In the genomic region with DNA sequence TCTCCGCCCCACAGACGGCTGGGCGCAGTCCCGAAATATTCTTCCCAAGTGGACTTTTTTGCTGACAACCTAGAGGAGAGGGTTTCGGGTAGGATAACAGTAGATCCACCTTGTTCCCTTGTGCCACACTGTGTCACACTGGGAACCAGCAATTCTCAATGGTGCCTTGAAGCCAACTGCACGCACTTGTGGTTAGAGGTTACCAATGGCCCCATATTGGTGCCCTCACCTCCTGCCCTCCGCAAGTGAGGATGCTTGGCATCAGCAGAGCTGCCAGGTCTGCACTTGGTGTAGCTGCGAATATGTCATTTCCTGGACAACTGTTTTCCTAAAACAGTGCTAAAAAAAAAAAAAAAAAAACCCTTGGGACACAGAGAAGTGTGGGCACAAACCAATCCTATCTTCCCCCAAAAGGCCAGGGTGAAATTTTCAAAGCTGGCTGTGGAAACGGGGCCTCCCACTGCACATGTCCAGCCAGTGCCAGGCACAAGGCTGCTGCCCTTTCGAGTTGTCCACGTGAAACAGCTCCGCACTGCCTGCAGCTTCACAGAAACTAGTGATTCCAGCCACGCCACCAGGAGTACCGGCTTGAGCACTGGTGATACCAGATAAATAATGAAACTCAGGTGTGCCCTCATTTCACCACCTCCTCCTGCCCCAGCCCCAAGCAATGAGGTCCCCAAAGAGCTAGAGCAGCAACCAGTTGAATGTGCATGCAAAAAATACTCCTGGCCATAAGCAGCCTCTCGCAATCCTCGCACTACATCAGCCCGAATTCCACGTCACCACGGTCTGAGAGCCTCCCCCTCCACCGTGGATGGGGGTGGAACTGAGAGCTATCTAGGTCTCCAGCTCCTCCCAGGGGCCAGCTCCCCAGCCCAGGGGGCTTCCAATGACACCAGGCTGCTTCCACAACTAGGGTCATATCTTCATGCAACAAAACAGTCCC, we compare ENCODE assay signal across 8 cellular contexts. TPM values are rescaled to one million over a fixed set of nuclear protein-coding genes. Genes with fewer than 3 reads are reported as not detected.
DNase-seq lines count a peak whose midpoint lies in the region; ATAC-seq, FAIRE-seq and TF ChIP-seq lines count a peak whose summit lies in the region.

No MANE protein-coding gene starts in this region.

- H3K4me3 ChIP-seq in kidney (ENCODE audit: low read length in 2 of 2): peak overlapping the region in 1 of 2 donors; percentile 19

- H3K36me3 ChIP-seq in kidney (ENCODE audit: control insufficient read depth in 1 of 2, insufficient read depth in 2 of 2, low read length in 2 of 2): peaks cover 0 to 6% of the 10 kb centered on the region in 2 donors

- H3K9me3 ChIP-seq in kidney (ENCODE audit: control insufficient read depth in 1 of 2, low read length in 2 of 2): no peaks in the 10 kb centered on the region

- peak overlapping the region; percentile 86 to 91 for H3K4me3 Mint-ChIP-seq in stimulated activated naive CD8-positive, alpha-beta T cell treated with anti-CD3 and anti-CD28 coated beads, Interleukin-15, amount 100 ng/mL, for 72 hours

- peak overlapping the region in 1 of 2 donors; percentile 12 for H3K9ac ChIP-seq in kidney (ENCODE audit: low read length in 2 of 2)

- DNase-seq in KBM-7 (peak; percentile 13), kidney (peak; percentile 76), NCI-H526 (lab: John Stamatoyannopoulos, UW) (no peak), COR-L47 (lab: John Stamatoyannopoulos, UW) (no peak), HT-29 (ENCODE audit: low spot score) (no peak)
- peak; percentile 61 for DNase-seq in activated naive CD4-positive, alpha-beta T cell treated with Interleukin-2 at 50 U/mL for 16 hours
- peak; percentile 86 to 87 for DNase-seq in stimulated activated naive CD8-positive, alpha-beta T cell treated with anti-CD3 and anti-CD28 coated beads, Interleukin-15, amount 100 ng/mL, for 72 hours

- in situ Hi-C loops in KBM-7 (cut with MboI; ENCODE audit: low pct_unique_long_range_greater_than_20kb, low sequenced_read_pairs): no loop called here

- no peak for FAIRE-seq in kidney (lab: Jason Lieb, UNC)

- peaks cover 66% of the 10 kb centered on the region for H3K4me1 Mint-ChIP-seq in stimulated activated naive CD8-positive, alpha-beta T cell treated with anti-CD3 and anti-CD28 coated beads, Interleukin-15, amount 100 ng/mL, for 72 hours

- intact Hi-C loops in kidney (cut with DNase I): no loop called here

- no peaks in the 10 kb centered on the region for H3K9me3 Mint-ChIP-seq in stimulated activated naive CD8-positive, alpha-beta T cell treated with anti-CD3 and anti-CD28 coated beads, Interleukin-15, amount 100 ng/mL, for 72 hours

- H3K27ac ChIP-seq in 22Rv1 (peak overlapping the region; percentile 87), kidney (ENCODE audit: low read depth in 2 of 2, low read length in 2 of 2) (no peak overlapping the region)

- TF ChIP-seq CTCF in 22Rv1 (IDR thresholded peaks at IDR 0.05): no peak
- TF ChIP-seq CTCF in kidney (IDR thresholded peaks at IDR 0.05; ENCODE audit: borderline replicate concordance, extremely low read depth, insufficient read depth): no peak

- H3K4me1 ChIP-seq in kidney (ENCODE audit: control insufficient read depth in 1 of 2, insufficient read depth in 1 of 2, low read depth in 1 of 2, low read length in 2 of 2): peaks cover 9 to 23% of the 10 kb centered on the region in 2 donors

- H3K27ac Mint-ChIP-seq in stimulated activated naive CD8-positive, alpha-beta T cell treated with anti-CD3 and anti-CD28 coated beads, Interleukin-15, amount 100 ng/mL, for 72 hours: peak overlapping the region; percentile 98 to 99

- H3K27me3 Mint-ChIP-seq in stimulated activated naive CD8-positive, alpha-beta T cell treated with anti-CD3 and anti-CD28 coated beads, Interleukin-15, amount 100 ng/mL, for 72 hours: no peaks in the 10 kb centered on the region

- peak; percentile 19 for ATAC-seq in stimulated activated naive CD8-positive, alpha-beta T cell treated with anti-CD3 and anti-CD28 coated beads, Interleukin-15, amount 100 ng/mL, for 72 hours

RNA-seq across cellular contexts. Expression of a gene that starts 51.2 kb away (rescaled TPM):
- 28.8 TPM for total RNA-seq in kidney
- 22.8 TPM for polyA plus RNA-seq in kidney (ENCODE audit: insufficient read depth, low read depth, low replicate concordance)
- total RNA-seq in HT-29 (2014; rRNA removed; shearing (Covaris generic)): 12.4 and 14.8 TPM in 2 replicates

RNA-seq across cellular contexts. Expression of a gene that starts 51.4 kb away (rescaled TPM):
- 39.7 TPM for total RNA-seq in kidney
- 62.1 TPM for polyA plus RNA-seq in kidney (ENCODE audit: insufficient read depth, low read depth, low replicate concordance)
- total RNA-seq in HT-29 (2014; rRNA removed; shearing (Covaris generic)): 27.9 and 37.8 TPM in 2 replicates

Comparison
In these comparisons a context has a peak if more than half of its experiments do, and no peak if none do; other contexts are left out.
1. DNase-seq: peak in KBM-7 (single experiment), activated naive CD4-positive, alpha-beta T cell treated with Interleukin-2 at 50 U/mL for 16 hours (single experiment), kidney (single experiment) and stimulated activated naive CD8-positive, alpha-beta T cell treated with anti-CD3 and anti-CD28 coated beads, Interleukin-15, amount 100 ng/mL, for 72 hours (2 of 2); none in NCI-H526 (0 of 2), COR-L47 (single experiment) and HT-29 (single experiment).